In the genomic region with DNA sequence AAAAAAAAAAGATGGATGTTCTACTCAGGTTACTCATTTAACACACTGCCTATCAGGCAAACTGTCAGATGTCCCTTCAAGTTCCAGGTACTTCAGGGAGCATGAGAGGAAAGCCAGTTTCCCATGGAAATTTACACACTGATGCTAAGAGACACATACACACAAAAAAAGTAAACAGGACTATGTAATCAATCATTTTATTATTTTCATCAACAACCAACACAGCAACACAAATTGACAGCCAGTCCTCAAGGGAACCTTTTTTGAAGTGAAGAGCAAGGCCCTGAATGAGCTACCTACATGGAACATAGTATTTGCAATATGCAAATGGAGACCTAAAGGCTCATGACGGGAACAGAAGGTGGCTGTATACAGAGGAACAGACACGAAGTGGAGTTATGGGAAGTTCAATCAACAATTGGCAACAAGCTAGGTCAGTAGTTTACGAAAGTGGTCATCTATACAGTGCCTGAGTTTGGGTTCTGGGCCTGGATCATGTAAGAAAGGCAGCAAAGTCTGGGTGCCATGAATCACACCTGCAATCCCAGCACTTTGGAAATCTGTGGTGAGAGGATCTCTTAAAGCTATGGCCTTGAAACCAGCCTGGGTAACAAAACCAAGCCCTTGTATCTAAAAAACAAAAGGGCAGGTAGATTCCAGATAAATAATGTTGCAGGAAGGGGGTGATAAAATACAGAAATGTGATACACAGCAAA, we compare ENCODE assay signal across 10 cellular contexts. TPM values are rescaled to one million over a fixed set of nuclear protein-coding genes. Genes with fewer than 3 reads are reported as not detected.
DNase-seq lines count a peak whose midpoint lies in the region; ATAC-seq and TF ChIP-seq lines count a peak whose summit lies in the region.
"Had no signal": no experiment of that assay in that cellular context is flagged by ENCODE, and none has a peak within 500 bp of the region (broad histone marks: within the 10 kb centered on the region; RNA-seq: fewer than 3 reads in every experiment).

No MANE protein-coding gene starts in this region.

- POLR2A ChIA-PET in HEK293 (lab: Yijun Ruan, JAX), result interaction anchor here (0.6 to 4.0 kb wide), 13 partner anchors 9 to 260 kb away, joined by 3 to 96 read pairs (median 4); a partner anchor contains a TSS
- POLR2A ChIA-PET in WTC11 (lab: Charles Lee), result interaction anchor here (0.5 to 5.4 kb wide), 8 partner anchors 9 to 149 kb away, joined by 3 to 83 read pairs (median 4); a partner anchor contains a TSS

- peaks cover 3 to 42% of the 10 kb centered on the region in 2 experiments; a peak in 1 of 3 replicates for H3K36me3 ChIP-seq in HEK293 (ENCODE audit: control insufficient read depth in 2 of 2, insufficient read depth in 1 of 2, low read length in 2 of 2)

- no peak for ATAC-seq in WTC11
- no peak for ATAC-seq in naive B cell (ENCODE audit: low read depth in 2 of 2)

- CTCF ChIA-PET in HEK293 (lab: Yijun Ruan, JAX), result interaction anchor here (0.6 kb wide), 2 partner anchors 18 to 172 kb away, joined by 3 to 4 read pairs; no protein-coding TSS in a partner anchor
- CTCF ChIA-PET in WTC11 (lab: Charles Lee), result interaction anchor here (1.5 to 2.9 kb wide), 2 partner anchors 32 to 65 kb away, joined by 5 to 11 read pairs; a partner anchor contains a TSS

- TF ChIP-seq CTCF in HEK293 (tag by site-specific recombination; IDR thresholded peaks at IDR 0.05) (no peak), WTC11 (IDR thresholded peaks at IDR 0.05) (no peak)

- H3K9me3 Mint-ChIP-seq in WTC11, result peaks cover 11% of the 10 kb centered on the region
- no peaks in the 10 kb centered on the region for H3K9me3 Mint-ChIP-seq in naive B cell

- no peaks in the 10 kb centered on the region for H3K9me3 ChIP-seq in HEK293 (ENCODE audit: control insufficient read depth, insufficient read depth, low read depth, low read length)

- H3K4me1 Mint-ChIP-seq in WTC11 (peaks cover 29% of the 10 kb centered on the region), naive B cell (peaks cover 34 to 50% (median 43%) of the 10 kb centered on the region in 3 donors)

- DNase-seq in NCI-H2171 treated with DMSO at 0.1 percent for 48 hours (lab: John Stamatoyannopoulos, UW), result peak; percentile 67
- no peak for DNase-seq in NCI-H2171 (lab: John Stamatoyannopoulos, UW)
- no peak for DNase-seq in WTC11 (ENCODE audit: low spot score)
- DNase-seq in naive B cell, result no peak
- DNase-seq in NCI-H146 (lab: John Stamatoyannopoulos, UW), result no peak
- no peak for DNase-seq in GF-D8 (lab: John Stamatoyannopoulos, UW)
- DNase-seq in foreskin melanocyte, result no peak
- DNase-seq: IMR-90 had no signal

- H3K27ac Mint-ChIP-seq in WTC11 (peak overlapping the region; percentile 94), naive B cell (peak overlapping the region in 5 of 6 donors; percentile 60 to 86 (median 75))

- H3K4me1 ChIP-seq in HEK293 (ENCODE audit: control insufficient read depth, insufficient read depth, low read length), result no peaks in the 10 kb centered on the region

- H3K4me3 ChIP-seq in HEK293 (ENCODE audit: low read depth, low read length), result no peak overlapping the region
- H3K4me3 ChIP-seq: coronary artery had no signal

- H3K4me3 Mint-ChIP-seq in WTC11 (peak overlapping the region; percentile 99), naive B cell (peak overlapping the region in 4 of 8 donors; percentile 12 to 69 (median 32))

- H3K27ac ChIP-seq in HEK293 (ENCODE audit: extremely low read depth, low read depth, low read length), result no peak overlapping the region
- H3K27ac ChIP-seq: coronary artery had no signal

- H3K36me3 Mint-ChIP-seq in WTC11 (peaks cover 53% of the 10 kb centered on the region), naive B cell (peaks cover 9 to 13% of the 10 kb centered on the region in 2 donors)

- 0 out of 2 replicates have a peak, but pooled peaks cover 4% of the 10 kb centered on the region for H3K27me3 Mint-ChIP-seq in WTC11 (ENCODE audit: low read depth)
- H3K27me3 Mint-ChIP-seq in naive B cell, result no peaks in the 10 kb centered on the region

TF ChIP-seq in HEK293, 187 proteins besides CTCF, POLR2A, EP300 and RAD21 (continues in another document):
- TF ChIP-seq, protein P1, sequence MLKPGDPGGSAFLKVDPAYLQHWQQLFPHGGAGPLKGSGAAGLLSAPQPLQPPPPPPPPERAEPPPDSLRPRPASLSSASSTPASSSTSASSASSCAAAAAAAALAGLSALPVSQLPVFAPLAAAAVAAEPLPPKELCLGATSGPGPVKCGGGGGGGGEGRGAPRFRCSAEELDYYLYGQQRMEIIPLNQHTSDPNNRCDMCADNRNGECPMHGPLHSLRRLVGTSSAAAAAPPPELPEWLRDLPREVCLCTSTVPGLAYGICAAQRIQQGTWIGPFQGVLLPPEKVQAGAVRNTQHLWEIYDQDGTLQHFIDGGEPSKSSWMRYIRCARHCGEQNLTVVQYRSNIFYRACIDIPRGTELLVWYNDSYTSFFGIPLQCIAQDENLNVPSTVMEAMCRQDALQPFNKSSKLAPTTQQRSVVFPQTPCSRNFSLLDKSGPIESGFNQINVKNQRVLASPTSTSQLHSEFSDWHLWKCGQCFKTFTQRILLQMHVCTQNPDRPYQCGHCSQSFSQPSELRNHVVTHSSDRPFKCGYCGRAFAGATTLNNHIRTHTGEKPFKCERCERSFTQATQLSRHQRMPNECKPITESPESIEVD (tag by site-specific recombination; IDR thresholded peaks at IDR 0.05), result no peak
- TF ChIP-seq ZNF184 (tag by site-specific recombination; IDR thresholded peaks at IDR 0.05), result no peak
- TF ChIP-seq, protein P2, sequence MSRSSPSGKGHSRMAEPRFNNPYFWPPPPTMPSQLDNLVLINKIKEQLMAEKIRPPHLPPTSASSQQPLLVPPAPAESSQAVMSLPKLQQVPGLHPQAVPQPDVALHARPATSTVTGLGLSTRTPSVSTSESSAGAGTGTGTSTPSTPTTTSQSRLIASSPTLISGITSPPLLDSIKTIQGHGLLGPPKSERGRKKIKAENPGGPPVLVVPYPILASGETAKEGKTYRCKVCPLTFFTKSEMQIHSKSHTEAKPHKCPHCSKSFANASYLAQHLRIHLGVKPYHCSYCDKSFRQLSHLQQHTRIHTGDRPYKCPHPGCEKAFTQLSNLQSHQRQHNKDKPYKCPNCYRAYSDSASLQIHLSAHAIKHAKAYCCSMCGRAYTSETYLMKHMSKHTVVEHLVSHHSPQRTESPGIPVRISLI (tag by site-specific recombination; IDR thresholded peaks at IDR 0.05), result peak; percentile 66; the same call in 1 of the 2 replicates
- 0 out of 2 replicates have a peak, but pooled peaks have one; percentile 55 for TF ChIP-seq ZNF664 (tag by site-specific recombination; IDR thresholded peaks at IDR 0.05)

TF ChIP-seq in WTC11, 78 proteins besides CTCF, POLR2A, EP300 and RAD21:
- TF ChIP-seq, protein P3, sequence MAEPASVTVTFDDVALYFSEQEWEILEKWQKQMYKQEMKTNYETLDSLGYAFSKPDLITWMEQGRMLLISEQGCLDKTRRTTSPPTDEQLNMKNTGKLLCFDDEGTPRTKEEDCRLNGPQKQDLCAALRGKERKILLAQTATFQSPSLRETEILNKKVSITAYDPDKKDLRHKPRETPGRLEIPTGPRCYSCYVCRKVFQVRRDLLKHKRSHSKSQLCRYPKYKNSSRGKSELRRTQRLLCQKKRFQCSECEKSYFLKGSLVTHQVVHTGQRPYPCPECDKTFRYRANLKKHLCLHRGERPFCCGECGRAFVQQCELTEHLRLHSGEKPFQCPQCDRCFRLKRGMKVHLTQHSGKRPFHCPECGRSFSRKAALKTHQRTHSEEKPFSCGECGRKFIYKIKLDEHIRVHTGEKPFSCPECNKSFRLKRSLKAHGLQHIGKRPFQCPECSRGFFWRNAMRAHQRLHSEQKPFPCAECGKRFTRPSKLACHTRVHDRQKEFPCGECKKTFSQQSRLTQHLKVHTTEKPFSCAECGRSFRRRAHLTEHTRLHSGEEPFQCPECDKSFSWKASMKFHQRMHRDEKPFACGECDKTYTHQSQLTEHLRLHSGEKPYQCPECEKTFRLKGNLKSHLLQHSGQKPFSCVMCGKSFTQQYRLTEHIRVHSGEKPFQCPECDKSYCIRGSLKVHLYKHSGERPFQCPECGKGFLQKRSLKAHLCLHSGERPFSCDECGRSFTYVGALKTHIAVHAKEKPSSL (CRISPR knock-in tag; conservative IDR thresholded peaks at IDR 0.05), result peak; percentile 65; the same call in 1 of the 2 replicates
- no peak for TF ChIP-seq NFYB (CRISPR knock-in tag; conservative IDR thresholded peaks at IDR 0.05; ENCODE audit: low read depth)
TF ChIP-seq in WTC11: peak in this region for 1.

RNA-seq across cellular contexts. Expression of a gene that starts 12.6 kb away (rescaled TPM):
- 82.7 to 110 TPM (median 85.2 TPM) in 3 replicates for total RNA-seq in WTC11 (2021)
- 10 to 100 TPM; 42.0 to 77.0 (median 54.6) TPM for polyA plus RNA-seq in naive B cell (ENCODE audit: low read depth in 6 of 6)

RNA-seq across cellular contexts. Expression of a gene that starts 19.3 kb away (rescaled TPM):
- total RNA-seq in WTC11 (2021), result 0.44 TPM in 1 of 3 replicates, not detected in the others
- polyA plus RNA-seq in naive B cell (ENCODE audit: low read depth in 6 of 6), result 1 to 10 TPM in 5 of 6 donors, not detected in 1; 2.3 to 7.0 (median 3.7) TPM
- total RNA-seq: IMR-90 had no signal
- polyA plus RNA-seq: IMR-90 had no signal

RNA-seq across cellular contexts. Expression of a gene that starts 20.1 kb away (rescaled TPM):
- 27.2 to 30.2 TPM (median 28.0 TPM) in 3 replicates for total RNA-seq in WTC11 (2021)
- polyA plus RNA-seq in naive B cell (ENCODE audit: low read depth in 6 of 6), result 10 to 100 TPM; 46.4 to 64.2 (median 51.5) TPM

RNA-seq across cellular contexts. Expression of a gene that starts 28.7 kb away (rescaled TPM):
- 244 to 334 TPM (median 265 TPM) in 3 replicates for total RNA-seq in WTC11 (2021)
- 100 to 1,000 TPM in 2 of 6 donors, 10 to 100 TPM in 4; 63.1 to 135 (median 81.1) TPM for polyA plus RNA-seq in naive B cell (ENCODE audit: low read depth in 6 of 6)

RNA-seq across cellular contexts. Expression of a gene that starts 46.7 kb away (rescaled TPM):
- total RNA-seq in WTC11 (2021), result 43.2 to 44.7 TPM (median 44.3 TPM) in 3 replicates
- 100 to 1,000 TPM in 2 of 6 donors, 10 to 100 TPM in 4; 60.9 to 121 (median 90.6) TPM for polyA plus RNA-seq in naive B cell (ENCODE audit: low read depth in 6 of 6)
